Comparison of ENCODE assay signal across 17 cellular contexts in genomic region chr9:69485466-69485865, GRCh38.
DNase-seq lines count a peak whose midpoint lies in the region; ATAC-seq and TF ChIP-seq lines count a peak whose summit lies in the region.
"Had no signal": no experiment of that assay in that cellular context is flagged by ENCODE, and none has a peak within 500 bp of the region (broad histone marks: within the 10 kb centered on the region; RNA-seq: fewer than 3 reads in every experiment).

No MANE protein-coding gene starts in this region.

- no peaks in the 10 kb centered on the region for H3K27me3 ChIP-seq in Karpas-422 (ENCODE audit: low read length)
- no peaks in the 10 kb centered on the region for H3K27me3 ChIP-seq in hepatocyte
- H3K27me3 ChIP-seq in endodermal cell (ENCODE audit: control insufficient read depth, insufficient read depth, low read length, poor library complexity, severe bottlenecking) = no peaks in the 10 kb centered on the region
- H3K27me3 ChIP-seq: Peyer's patch had no signal

- H3K4me2 ChIP-seq in Karpas-422 (ENCODE audit: low read depth, low read length, poor library complexity, severe bottlenecking) (no peak overlapping the region), hepatocyte (no peak overlapping the region)

- H3K4me3 Mint-ChIP-seq in T-helper 17 cell (no peak overlapping the region), osteocyte (ENCODE audit: unreplicated experiment) (no peak overlapping the region), endodermal cell (no peak overlapping the region)
- H3K4me3 Mint-ChIP-seq in stimulated activated effector memory CD8-positive, alpha-beta T cell treated with anti-CD3 and anti-CD28 coated beads, Interleukin-12 subunit alpha, Interleukin-12 subunit beta, amount 100 ng/mL, for 72 hours = no peak overlapping the region

- H3K9me2 ChIP-seq in Karpas-422 (replicated peaks; ENCODE audit: insufficient read depth, low read length) = no peaks in the 10 kb centered on the region
- H3K9me2 ChIP-seq in hepatocyte (replicated peaks; ENCODE audit: insufficient read depth) = no peaks in the 10 kb centered on the region

- H3K79me2 ChIP-seq in Karpas-422 (ENCODE audit: low read length) (no peaks in the 10 kb centered on the region), hepatocyte (no peaks in the 10 kb centered on the region)

- H3K27ac ChIP-seq in Karpas-422 (ENCODE audit: low read length) (no peak overlapping the region), hepatocyte (no peak overlapping the region), endodermal cell (ENCODE audit: low read depth, low read length) (no peak overlapping the region)
- H3K27ac ChIP-seq: Peyer's patch had no signal

- H3K27me3 Mint-ChIP-seq in T-helper 17 cell (no peaks in the 10 kb centered on the region), osteocyte (ENCODE audit: unreplicated experiment) (no peaks in the 10 kb centered on the region), endodermal cell (ENCODE audit: insufficient read depth) (no peaks in the 10 kb centered on the region)

- H3K9me3 Mint-ChIP-seq in stimulated activated effector memory CD8-positive, alpha-beta T cell treated with anti-CD3 and anti-CD28 coated beads, Interleukin-12 subunit alpha, Interleukin-12 subunit beta, amount 100 ng/mL, for 72 hours = no peaks in the 10 kb centered on the region
- no peaks in the 10 kb centered on the region for H3K9me3 Mint-ChIP-seq in osteocyte (ENCODE audit: unreplicated experiment)
- peaks cover 2% of the 10 kb centered on the region for H3K9me3 Mint-ChIP-seq in endodermal cell

- H3K9me3 ChIP-seq in Karpas-422 (ENCODE audit: low read length) (no peaks in the 10 kb centered on the region), T-helper 17 cell (ENCODE audit: control insufficient read depth, low read length, poor library complexity, severe bottlenecking) (no peaks in the 10 kb centered on the region), hepatocyte (ENCODE audit: low read depth) (no peaks in the 10 kb centered on the region), endodermal cell (ENCODE audit: control insufficient read depth, low read length) (no peaks in the 10 kb centered on the region)
- H3K9me3 ChIP-seq: Peyer's patch had no signal

- ATAC-seq in T-helper 17 cell = peak; percentile 100
- ATAC-seq in stimulated activated effector memory CD8-positive, alpha-beta T cell treated with anti-CD3 and anti-CD28 coated beads, Interleukin-12 subunit alpha, Interleukin-12 subunit beta, amount 100 ng/mL, for 72 hours = peak; percentile 87

- H3K27ac Mint-ChIP-seq in T-helper 17 cell (peak overlapping the region; percentile 92), osteocyte (ENCODE audit: unreplicated experiment) (no peak overlapping the region), endodermal cell (no peak overlapping the region)
- no peak overlapping the region for H3K27ac Mint-ChIP-seq in stimulated activated effector memory CD8-positive, alpha-beta T cell treated with anti-CD3 and anti-CD28 coated beads, Interleukin-12 subunit alpha, Interleukin-12 subunit beta, amount 100 ng/mL, for 72 hours

- WGBS in hepatocyte (ENCODE audit: low lambda C conversion rate, missing lambda C conversion rate) = 52% methylated on average over 4 of the region's 4 CpGs
- WGBS in endodermal cell (ENCODE audit: insufficient coverage in 1 of 2, insufficient read length in 1 of 2), 2 experiments = 84 to 100% methylated on average over 2 to 4 of the region's 4 CpGs

- H3K4me1 Mint-ChIP-seq in T-helper 17 cell (peaks cover 16% of the 10 kb centered on the region), osteocyte (ENCODE audit: unreplicated experiment) (peaks cover 2% of the 10 kb centered on the region), endodermal cell (peaks cover 6% of the 10 kb centered on the region)
- peaks cover 11% of the 10 kb centered on the region for H3K4me1 Mint-ChIP-seq in stimulated activated effector memory CD8-positive, alpha-beta T cell treated with anti-CD3 and anti-CD28 coated beads, Interleukin-12 subunit alpha, Interleukin-12 subunit beta, amount 100 ng/mL, for 72 hours

- H3K36me3 Mint-ChIP-seq in T-helper 17 cell (ENCODE audit: low read depth) = no peaks in the 10 kb centered on the region
- H3K36me3 Mint-ChIP-seq in stimulated activated effector memory CD8-positive, alpha-beta T cell treated with anti-CD3 and anti-CD28 coated beads, Interleukin-12 subunit alpha, Interleukin-12 subunit beta, amount 100 ng/mL, for 72 hours = no peaks in the 10 kb centered on the region
- no peaks in the 10 kb centered on the region for H3K36me3 Mint-ChIP-seq in osteocyte (ENCODE audit: unreplicated experiment)
- no peaks in the 10 kb centered on the region for H3K36me3 Mint-ChIP-seq in endodermal cell (ENCODE audit: low read depth)

- DNase-seq in Karpas-422 (peak; percentile 6), T-helper 17 cell (no peak), hepatocyte (ENCODE audit: low spot score) (peak; percentile 11), osteocyte (ENCODE audit: extremely low spot score, unreplicated experiment) (no peak), NCI-H2196 treated with DMSO at 0.1 percent for 48 hours (lab: John Stamatoyannopoulos, UW; ENCODE audit: unreplicated experiment) (no peak), endodermal cell (no peak)
- DNase-seq in stimulated activated effector memory CD8-positive, alpha-beta T cell treated with anti-CD3 and anti-CD28 coated beads, Interleukin-12 subunit alpha, Interleukin-12 subunit beta, amount 100 ng/mL, for 72 hours (ENCODE audit: low spot score in 2 of 2) = no peak
- DNase-seq: DMS 273 treated with DMSO at 0.1 percent for 48 hours, H7, IMR-90, MV-4-11, NCI-H1436 treated with DMSO at 0.1 percent for 48 hours, NCI-H2081 treated with DMSO at 0.1 percent for 48 hours, NCI-H2227 treated with DMSO at 0.1 percent for 48 hours, NCI-H524 treated with DMSO at 0.1 percent for 48 hours, SIG-M5 had no signal

- H2AFZ ChIP-seq in Karpas-422 (ENCODE audit: low read length) = no peak overlapping the region
- H2AFZ ChIP-seq in hepatocyte = no peak overlapping the region

- H4K20me1 ChIP-seq in Karpas-422 (ENCODE audit: insufficient read depth, low read depth, low read length) (no peaks in the 10 kb centered on the region), hepatocyte (ENCODE audit: insufficient read depth, poor library complexity, severe bottlenecking) (no peaks in the 10 kb centered on the region)

- H3K36me3 ChIP-seq in Karpas-422 (ENCODE audit: insufficient read depth, low read length) (no peaks in the 10 kb centered on the region), hepatocyte (replicated peaks; ENCODE audit: insufficient read depth, low read depth) (no peaks in the 10 kb centered on the region), endodermal cell (ENCODE audit: control insufficient read depth, insufficient read depth, low read length) (no peaks in the 10 kb centered on the region)
- H3K36me3 ChIP-seq: Peyer's patch had no signal

- H3K4me3 ChIP-seq in Karpas-422 (ENCODE audit: low read length) (no peak overlapping the region), hepatocyte (no peak overlapping the region), endodermal cell (ENCODE audit: low read length) (no peak overlapping the region)
- H3K4me3 ChIP-seq: Peyer's patch had no signal

- no peaks in the 10 kb centered on the region for H3K4me1 ChIP-seq in Karpas-422 (ENCODE audit: low read length)
- H3K4me1 ChIP-seq in hepatocyte (ENCODE audit: insufficient read depth) = no peaks in the 10 kb centered on the region
- no peaks in the 10 kb centered on the region for H3K4me1 ChIP-seq in endodermal cell (ENCODE audit: control insufficient read depth, insufficient read depth, low read length)
- H3K4me1 ChIP-seq: Peyer's patch had no signal

- H3K9ac ChIP-seq in Karpas-422 (ENCODE audit: low read length) = no peak overlapping the region
- no peak overlapping the region for H3K9ac ChIP-seq in endodermal cell (ENCODE audit: extremely low read depth, low read length, poor library complexity, severe bottlenecking)

- TF ChIP-seq CTCF in hepatocyte (IDR thresholded peaks at IDR 0.05; ENCODE audit: poor library complexity) (no peak), osteocyte (IDR thresholded peaks at IDR 0.05) (no peak), endodermal cell (conservative IDR thresholded peaks at IDR 0.05) (no peak)

Comparison
In these comparisons a context has a peak if more than half of its experiments do, and no peak if none do; other contexts are left out.
1. DNase-seq: peak in Karpas-422 (single experiment) and hepatocyte (single experiment); none in T-helper 17 cell (0 of 3), stimulated activated effector memory CD8-positive, alpha-beta T cell treated with anti-CD3 and anti-CD28 coated beads, Interleukin-12 subunit alpha, Interleukin-12 subunit beta, amount 100 ng/mL, for 72 hours (0 of 2), osteocyte (single experiment), NCI-H2196 treated with DMSO at 0.1 percent for 48 hours (single experiment) and endodermal cell (single experiment).